11 cellular contexts compared by ENCODE assay signal in the genomic region with DNA sequence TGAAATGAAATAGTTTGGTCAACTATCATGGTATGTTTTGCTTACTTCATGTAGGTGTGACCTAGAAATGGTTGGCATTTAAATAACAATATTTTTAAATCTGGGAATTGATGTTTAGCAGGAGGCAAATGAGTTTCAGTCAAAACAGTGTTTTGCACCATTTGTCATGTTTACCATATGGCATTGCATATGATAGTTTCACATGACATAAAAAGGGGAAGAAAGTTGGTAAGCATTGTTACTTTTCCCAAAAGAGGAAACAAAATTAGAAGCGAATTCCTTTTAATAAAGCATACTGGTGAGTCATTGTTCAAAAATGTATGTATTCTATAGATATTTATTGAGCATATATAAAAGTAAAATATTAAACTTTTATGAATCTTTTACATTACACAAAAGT. TPM values are rescaled to one million over a fixed set of nuclear protein-coding genes. Genes with fewer than 3 reads are reported as not detected.
DNase-seq lines count a peak whose midpoint lies in the region; ATAC-seq and TF ChIP-seq lines count a peak whose summit lies in the region.
"Had no signal": no experiment of that assay in that cellular context is flagged by ENCODE, and none has a peak within 500 bp of the region (broad histone marks: within the 10 kb centered on the region; RNA-seq: fewer than 3 reads in every experiment).

No MANE protein-coding gene starts in this region.

- H3K27ac ChIP-seq in CD8-positive, alpha-beta memory T cell (ENCODE audit: low read depth, low read length): no peak overlapping the region
- H3K27ac ChIP-seq in breast epithelium (peak overlapping the region; percentile 57 to 98), testis (peak overlapping the region in 1 of 2 donors; percentile 99)

- TF ChIP-seq POLR2A in breast epithelium (IDR thresholded peaks at IDR 0.05) (no peak), testis (IDR thresholded peaks at IDR 0.05) (no peak)

- intact Hi-C loops in breast epithelium (cut with DNase I; ENCODE audit: low total_unique reads): no loop called here
- intact Hi-C loops in testis (cut with DNase I; ENCODE audit: low total_unique reads): no loop called here

- no peak for ATAC-seq in HG03135 (IDR thresholded peaks at IDR 0.05; ENCODE audit: unreplicated experiment)
- ATAC-seq in GM19035 (IDR thresholded peaks at IDR 0.05; ENCODE audit: unreplicated experiment): no peak

- H3K36me3 ChIP-seq in CD8-positive, alpha-beta memory T cell (ENCODE audit: insufficient read depth, low read length): no peaks in the 10 kb centered on the region
- H3K36me3 ChIP-seq in breast epithelium (no peaks in the 10 kb centered on the region), testis (ENCODE audit: low read depth, missing control alignments) (no peaks in the 10 kb centered on the region)

- H3K4me1 Mint-ChIP-seq in CD8-positive, alpha-beta memory T cell: peaks cover 68 to 76% (median 71%) of the 10 kb centered on the region in 3 donors
- H3K4me1 Mint-ChIP-seq in nephron: peaks cover 39% of the 10 kb centered on the region

- H3K27me3 ChIP-seq in CD8-positive, alpha-beta memory T cell (ENCODE audit: insufficient read depth, low read length, poor library complexity, severe bottlenecking): no peaks in the 10 kb centered on the region
- H3K27me3 ChIP-seq in breast epithelium (no peaks in the 10 kb centered on the region), testis (no peaks in the 10 kb centered on the region)

- no peak for DNase-seq in CD8-positive, alpha-beta memory T cell
- DNase-seq in MV-4-11 (lab: John Stamatoyannopoulos, UW): peak; percentile 86
- DNase-seq in breast epithelium (ENCODE audit: low spot score in 2 of 2): no peak
- DNase-seq in testis: no peak
- no peak for DNase-seq in NCI-H187 (lab: John Stamatoyannopoulos, UW)
- DNase-seq: HCEC 1CT; stimulated activated naive CD4-positive, alpha-beta T cell had no signal

- no peaks in the 10 kb centered on the region for H3K9me3 ChIP-seq in CD8-positive, alpha-beta memory T cell (ENCODE audit: low read length)
- H3K9me3 ChIP-seq in breast epithelium: no peaks in the 10 kb centered on the region
- H3K9me3 ChIP-seq in testis: no peaks in the 10 kb centered on the region

- H3K27ac Mint-ChIP-seq in CD8-positive, alpha-beta memory T cell: no peak overlapping the region
- no peak overlapping the region for H3K27ac Mint-ChIP-seq in nephron

- 67 to 90% methylated on average over 1 of the region's 1 CpG for WGBS in testis, 2 donors

- no peak overlapping the region for H3K4me3 ChIP-seq in CD8-positive, alpha-beta memory T cell (ENCODE audit: low read length)
- H3K4me3 ChIP-seq in breast epithelium: peak overlapping the region in 2 of 3 donors; percentile 68 to 90
- peak overlapping the region in 1 of 2 donors; percentile 83 for H3K4me3 ChIP-seq in testis

- CTCF ChIA-PET in CD8-positive, alpha-beta memory T cell (lab: Charles Lee): interaction anchor here (0.5 kb wide), 1 partner anchor 188 kb away, joined by 3 read pairs; no protein-coding TSS in a partner anchor

- peaks cover 37% of the 10 kb centered on the region for H3K4me1 ChIP-seq in CD8-positive, alpha-beta memory T cell (ENCODE audit: insufficient read depth, low read length)
- H3K4me1 ChIP-seq in breast epithelium: peaks cover 0 to 23% of the 10 kb centered on the region in 2 donors
- H3K4me1 ChIP-seq in testis: peaks cover 15% of the 10 kb centered on the region

- TF ChIP-seq CTCF in breast epithelium (IDR thresholded peaks at IDR 0.05): no peak
- no peak for TF ChIP-seq CTCF in nephron (IDR thresholded peaks at IDR 0.05; ENCODE audit: unreplicated experiment in 3 of 3)
- TF ChIP-seq CTCF in testis (IDR thresholded peaks at IDR 0.05): no peak

- peaks cover 0 to 14% (median 2%) of the 10 kb centered on the region in 3 donors for H3K36me3 Mint-ChIP-seq in CD8-positive, alpha-beta memory T cell
- H3K36me3 Mint-ChIP-seq in nephron (ENCODE audit: low read depth): peaks cover 6% of the 10 kb centered on the region

- peak overlapping the region; percentile 23 to 99 (median 99) for H3K4me3 Mint-ChIP-seq in CD8-positive, alpha-beta memory T cell
- H3K4me3 Mint-ChIP-seq in nephron: peak overlapping the region; percentile 22 to 59 (median 38)

- POLR2A ChIA-PET in CD8-positive, alpha-beta memory T cell (lab: Charles Lee): no interaction called here

- H3K27me3 Mint-ChIP-seq in CD8-positive, alpha-beta memory T cell: peaks cover 0 to 3% of the 10 kb centered on the region in 2 donors
- H3K27me3 Mint-ChIP-seq in nephron (ENCODE audit: low read depth): no peaks in the 10 kb centered on the region

- H3K9me3 Mint-ChIP-seq in CD8-positive, alpha-beta memory T cell: no peaks in the 10 kb centered on the region
- H3K9me3 Mint-ChIP-seq in nephron: peaks cover 1% of the 10 kb centered on the region

RNA-seq across cellular contexts. Expression of gene RNF13, which starts 2.3 kb away (rescaled TPM):
- total RNA-seq in CD8-positive, alpha-beta memory T cell: 10 to 100 TPM; 33.5 to 33.6 TPM
- polyA plus RNA-seq in CD8-positive, alpha-beta memory T cell: 110 TPM
- total RNA-seq in breast epithelium: 100 to 1,000 TPM in 2 of 3 donors, 10 to 100 TPM in 1; 95.0 to 142 (median 114) TPM
- total RNA-seq in testis: 10 to 100 TPM; 81.8 to 85.0 TPM
- 41.7 TPM for polyA plus RNA-seq in testis (ENCODE audit: insufficient read depth, low read depth, low replicate concordance)

RNA-seq across cellular contexts. Expression of gene ANKUB1, which starts 23.0 kb away (rescaled TPM):
- total RNA-seq in CD8-positive, alpha-beta memory T cell: not detected
- not detected for polyA plus RNA-seq in CD8-positive, alpha-beta memory T cell
- not detected for total RNA-seq in breast epithelium
- 1 to 10 TPM in 1 of 2 donors, under 1 TPM in 1; 0.56 to 3.3 TPM for total RNA-seq in testis
- 2.5 TPM for polyA plus RNA-seq in testis (ENCODE audit: insufficient read depth, low read depth, low replicate concordance)
- total RNA-seq: myocyte had no signal
